Comparison of ENCODE assay signal across 1 cellular context in genomic region chr4:179625391-179625790, GRCh38.
TF ChIP-seq lines count a peak whose summit lies in the region.

No MANE protein-coding gene starts in this region.

TF ChIP-seq in WTC11, 78 proteins besides CTCF, POLR2A, EP300 and RAD21 (continued from another document):
- no peak for TF ChIP-seq PREB (CRISPR knock-in tag; IDR thresholded peaks at IDR 0.05; ENCODE audit: borderline replicate concordance)
